ENCODE assay signal across 1 cellular context in the genomic region with DNA sequence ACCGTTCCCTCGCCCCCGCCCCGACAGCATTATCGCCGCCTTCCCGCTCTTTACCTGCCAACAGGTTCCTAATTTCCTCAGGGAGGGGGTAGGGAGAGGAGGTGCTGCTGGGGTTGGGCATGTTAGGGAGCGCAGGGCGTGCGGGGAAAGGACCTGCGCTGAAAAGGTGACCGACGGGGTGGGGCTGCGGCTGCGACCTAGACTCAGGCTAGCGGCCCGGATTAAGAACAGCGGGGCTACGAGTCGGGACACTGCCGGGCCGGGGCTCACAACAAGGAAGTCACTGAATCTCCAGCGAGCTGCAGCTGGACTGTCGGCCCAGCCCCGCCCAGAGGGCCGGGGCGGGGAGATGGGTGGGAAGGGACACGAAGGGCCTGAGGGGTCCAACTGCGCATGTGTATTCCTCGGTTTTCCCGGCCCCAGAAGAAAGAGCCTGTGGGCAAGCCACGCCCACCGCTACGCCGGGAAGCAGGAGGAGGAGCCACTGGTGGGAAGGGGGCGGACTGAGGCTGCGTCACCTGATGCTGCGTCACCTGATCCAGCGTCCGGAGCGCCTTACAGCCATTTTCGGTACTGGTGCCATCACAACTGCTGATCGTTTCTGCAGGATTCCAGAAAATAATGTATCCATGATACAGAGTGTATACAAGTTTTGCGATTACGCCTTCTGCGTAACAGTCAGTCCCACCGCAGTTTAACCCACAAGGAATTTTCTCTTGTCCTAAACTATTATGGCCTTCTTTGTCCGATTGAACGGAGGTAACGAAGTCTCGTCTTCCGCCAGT.
TF ChIP-seq lines count a peak whose summit lies in the region.

TSS of gene SKAP2 (minus strand) at position 282 of the 785 bp plus-strand sequence. CDS start at position 121, 161 bp downstream.

TF ChIP-seq in HepG2, 621 proteins besides CTCF, POLR2A, EP300 and RAD21 (continued from another document and continues in another):
- TF ChIP-seq, protein P1, sequence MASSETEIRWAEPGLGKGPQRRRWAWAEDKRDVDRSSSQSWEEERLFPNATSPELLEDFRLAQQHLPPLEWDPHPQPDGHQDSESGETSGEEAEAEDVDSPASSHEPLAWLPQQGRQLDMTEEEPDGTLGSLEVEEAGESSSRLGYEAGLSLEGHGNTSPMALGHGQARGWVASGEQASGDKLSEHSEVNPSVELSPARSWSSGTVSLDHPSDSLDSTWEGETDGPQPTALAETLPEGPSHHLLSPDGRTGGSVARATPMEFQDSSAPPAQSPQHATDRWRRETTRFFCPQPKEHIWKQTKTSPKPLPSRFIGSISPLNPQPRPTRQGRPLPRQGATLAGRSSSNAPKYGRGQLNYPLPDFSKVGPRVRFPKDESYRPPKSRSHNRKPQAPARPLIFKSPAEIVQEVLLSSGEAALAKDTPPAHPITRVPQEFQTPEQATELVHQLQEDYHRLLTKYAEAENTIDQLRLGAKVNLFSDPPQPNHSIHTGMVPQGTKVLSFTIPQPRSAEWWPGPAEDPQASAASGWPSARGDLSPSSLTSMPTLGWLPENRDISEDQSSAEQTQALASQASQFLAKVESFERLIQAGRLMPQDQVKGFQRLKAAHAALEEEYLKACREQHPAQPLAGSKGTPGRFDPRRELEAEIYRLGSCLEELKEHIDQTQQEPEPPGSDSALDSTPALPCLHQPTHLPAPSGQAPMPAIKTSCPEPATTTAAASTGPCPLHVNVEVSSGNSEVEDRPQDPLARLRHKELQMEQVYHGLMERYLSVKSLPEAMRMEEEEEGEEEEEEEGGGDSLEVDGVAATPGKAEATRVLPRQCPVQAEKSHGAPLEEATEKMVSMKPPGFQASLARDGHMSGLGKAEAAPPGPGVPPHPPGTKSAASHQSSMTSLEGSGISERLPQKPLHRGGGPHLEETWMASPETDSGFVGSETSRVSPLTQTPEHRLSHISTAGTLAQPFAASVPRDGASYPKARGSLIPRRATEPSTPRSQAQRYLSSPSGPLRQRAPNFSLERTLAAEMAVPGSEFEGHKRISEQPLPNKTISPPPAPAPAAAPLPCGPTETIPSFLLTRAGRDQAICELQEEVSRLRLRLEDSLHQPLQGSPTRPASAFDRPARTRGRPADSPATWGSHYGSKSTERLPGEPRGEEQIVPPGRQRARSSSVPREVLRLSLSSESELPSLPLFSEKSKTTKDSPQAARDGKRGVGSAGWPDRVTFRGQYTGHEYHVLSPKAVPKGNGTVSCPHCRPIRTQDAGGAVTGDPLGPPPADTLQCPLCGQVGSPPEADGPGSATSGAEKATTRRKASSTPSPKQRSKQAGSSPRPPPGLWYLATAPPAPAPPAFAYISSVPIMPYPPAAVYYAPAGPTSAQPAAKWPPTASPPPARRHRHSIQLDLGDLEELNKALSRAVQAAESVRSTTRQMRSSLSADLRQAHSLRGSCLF (CRISPR knock-in tag; IDR thresholded peaks at IDR 0.05; ENCODE audit: borderline replicate concordance) = no peak
- TF ChIP-seq, protein P2, sequence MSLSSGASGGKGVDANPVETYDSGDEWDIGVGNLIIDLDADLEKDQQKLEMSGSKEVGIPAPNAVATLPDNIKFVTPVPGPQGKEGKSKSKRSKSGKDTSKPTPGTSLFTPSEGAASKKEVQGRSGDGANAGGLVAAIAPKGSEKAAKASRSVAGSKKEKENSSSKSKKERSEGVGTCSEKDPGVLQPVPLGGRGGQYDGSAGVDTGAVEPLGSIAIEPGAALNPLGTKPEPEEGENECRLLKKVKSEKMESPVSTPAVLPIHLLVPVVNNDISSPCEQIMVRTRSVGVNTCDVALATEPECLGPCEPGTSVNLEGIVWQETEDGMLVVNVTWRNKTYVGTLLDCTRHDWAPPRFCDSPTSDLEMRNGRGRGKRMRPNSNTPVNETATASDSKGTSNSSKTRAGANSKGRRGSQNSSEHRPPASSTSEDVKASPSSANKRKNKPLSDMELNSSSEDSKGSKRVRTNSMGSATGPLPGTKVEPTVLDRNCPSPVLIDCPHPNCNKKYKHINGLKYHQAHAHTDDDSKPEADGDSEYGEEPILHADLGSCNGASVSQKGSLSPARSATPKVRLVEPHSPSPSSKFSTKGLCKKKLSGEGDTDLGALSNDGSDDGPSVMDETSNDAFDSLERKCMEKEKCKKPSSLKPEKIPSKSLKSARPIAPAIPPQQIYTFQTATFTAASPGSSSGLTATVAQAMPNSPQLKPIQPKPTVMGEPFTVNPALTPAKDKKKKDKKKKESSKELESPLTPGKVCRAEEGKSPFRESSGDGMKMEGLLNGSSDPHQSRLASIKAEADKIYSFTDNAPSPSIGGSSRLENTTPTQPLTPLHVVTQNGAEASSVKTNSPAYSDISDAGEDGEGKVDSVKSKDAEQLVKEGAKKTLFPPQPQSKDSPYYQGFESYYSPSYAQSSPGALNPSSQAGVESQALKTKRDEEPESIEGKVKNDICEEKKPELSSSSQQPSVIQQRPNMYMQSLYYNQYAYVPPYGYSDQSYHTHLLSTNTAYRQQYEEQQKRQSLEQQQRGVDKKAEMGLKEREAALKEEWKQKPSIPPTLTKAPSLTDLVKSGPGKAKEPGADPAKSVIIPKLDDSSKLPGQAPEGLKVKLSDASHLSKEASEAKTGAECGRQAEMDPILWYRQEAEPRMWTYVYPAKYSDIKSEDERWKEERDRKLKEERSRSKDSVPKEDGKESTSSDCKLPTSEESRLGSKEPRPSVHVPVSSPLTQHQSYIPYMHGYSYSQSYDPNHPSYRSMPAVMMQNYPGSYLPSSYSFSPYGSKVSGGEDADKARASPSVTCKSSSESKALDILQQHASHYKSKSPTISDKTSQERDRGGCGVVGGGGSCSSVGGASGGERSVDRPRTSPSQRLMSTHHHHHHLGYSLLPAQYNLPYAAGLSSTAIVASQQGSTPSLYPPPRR (CRISPR knock-in tag; IDR thresholded peaks at IDR 0.05; ENCODE audit: borderline replicate concordance) = 0 out of 2 replicates have a peak, but pooled peaks have one; percentile 43
- TF ChIP-seq ZNF768 (CRISPR knock-in tag; IDR thresholded peaks at IDR 0.05) (peak; percentile 25; the same call in 1 of the 2 replicates), E2F1 (CRISPR knock-in tag; IDR thresholded peaks at IDR 0.05) (peak; percentile 66), ZNF343 (CRISPR knock-in tag; IDR thresholded peaks at IDR 0.05) (peak; percentile 72; the same call in 1 of the 2 replicates), SIX1 (CRISPR knock-in tag; IDR thresholded peaks at IDR 0.05; ENCODE audit: borderline replicate concordance) (peak; percentile 25; the same call in 1 of the 2 replicates), HNRNPH1 (optimal IDR thresholded peaks at IDR 0.05; ENCODE audit: low read depth, low read length) (no peak), SRSF1 (optimal IDR thresholded peaks at IDR 0.05; ENCODE audit: low read depth, low read length) (peak; percentile 73), HOXA3 (CRISPR knock-in tag; IDR thresholded peaks at IDR 0.05) (peak; percentile 94), ZNF644 (CRISPR knock-in tag; IDR thresholded peaks at IDR 0.05; ENCODE audit: low read depth) (peak; percentile 34; the same call in 1 of the 2 replicates), JUNB (CRISPR knock-in tag; IDR thresholded peaks at IDR 0.05; ENCODE audit: borderline replicate concordance) (no peak), KDM3A (CRISPR knock-in tag; IDR thresholded peaks at IDR 0.05; ENCODE audit: low read depth) (no peak), ZNF274 (CRISPR knock-in tag; IDR thresholded peaks at IDR 0.05) (peak; percentile 33; the same call in 1 of the 2 replicates), ZNF382 (CRISPR knock-in tag; IDR thresholded peaks at IDR 0.05; ENCODE audit: borderline replicate concordance) (no peak), NFRKB (IDR thresholded peaks at IDR 0.05) (no peak), ZNF710 (CRISPR knock-in tag; IDR thresholded peaks at IDR 0.05; ENCODE audit: borderline replicate concordance) (no peak; the same call in 1 of the 2 replicates), NKX3-1 (CRISPR knock-in tag; IDR thresholded peaks at IDR 0.05) (peak; percentile 30), TFAP4 (IDR thresholded peaks at IDR 0.05; ENCODE audit: borderline replicate concordance, low read depth) (peak; percentile 86; the same call in 1 of the 2 replicates), ZIK1 (CRISPR knock-in tag; IDR thresholded peaks at IDR 0.05; ENCODE audit: borderline replicate concordance, low read depth) (no peak), THAP11 (CRISPR knock-in tag; IDR thresholded peaks at IDR 0.05) (peak; percentile 64; the same call in 1 of the 2 replicates), ZNF20 (CRISPR knock-in tag; IDR thresholded peaks at IDR 0.05) (no peak), ZZZ3 (CRISPR knock-in tag; IDR thresholded peaks at IDR 0.05; ENCODE audit: borderline replicate concordance) (peak; percentile 84; the same call in 1 of the 2 replicates), CHD4 (IDR thresholded peaks at IDR 0.05; ENCODE audit: borderline replicate concordance, low read length) (no peak), ZMYM4 (CRISPR knock-in tag; IDR thresholded peaks at IDR 0.05) (peak; percentile 95), XRCC5 (optimal IDR thresholded peaks at IDR 0.05; ENCODE audit: low read length) (peak; percentile 55), ZNF816 (CRISPR knock-in tag; IDR thresholded peaks at IDR 0.05; ENCODE audit: borderline replicate concordance) (no peak)
- TF ChIP-seq, protein P3, sequence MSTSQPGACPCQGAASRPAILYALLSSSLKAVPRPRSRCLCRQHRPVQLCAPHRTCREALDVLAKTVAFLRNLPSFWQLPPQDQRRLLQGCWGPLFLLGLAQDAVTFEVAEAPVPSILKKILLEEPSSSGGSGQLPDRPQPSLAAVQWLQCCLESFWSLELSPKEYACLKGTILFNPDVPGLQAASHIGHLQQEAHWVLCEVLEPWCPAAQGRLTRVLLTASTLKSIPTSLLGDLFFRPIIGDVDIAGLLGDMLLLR (CRISPR knock-in tag; IDR thresholded peaks at IDR 0.05) = 0 out of 2 replicates have a peak, but pooled peaks have one; percentile 54
- TF ChIP-seq, protein P4, sequence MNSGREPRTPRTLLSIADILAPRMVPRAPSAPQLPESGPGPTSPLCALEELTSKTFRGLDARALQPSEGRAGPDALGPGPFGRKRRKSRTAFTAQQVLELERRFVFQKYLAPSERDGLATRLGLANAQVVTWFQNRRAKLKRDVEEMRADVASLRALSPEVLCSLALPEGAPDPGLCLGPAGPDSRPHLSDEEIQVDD (CRISPR knock-in tag; IDR thresholded peaks at IDR 0.05; ENCODE audit: borderline replicate concordance) = no peak
- TF ChIP-seq, protein P5, sequence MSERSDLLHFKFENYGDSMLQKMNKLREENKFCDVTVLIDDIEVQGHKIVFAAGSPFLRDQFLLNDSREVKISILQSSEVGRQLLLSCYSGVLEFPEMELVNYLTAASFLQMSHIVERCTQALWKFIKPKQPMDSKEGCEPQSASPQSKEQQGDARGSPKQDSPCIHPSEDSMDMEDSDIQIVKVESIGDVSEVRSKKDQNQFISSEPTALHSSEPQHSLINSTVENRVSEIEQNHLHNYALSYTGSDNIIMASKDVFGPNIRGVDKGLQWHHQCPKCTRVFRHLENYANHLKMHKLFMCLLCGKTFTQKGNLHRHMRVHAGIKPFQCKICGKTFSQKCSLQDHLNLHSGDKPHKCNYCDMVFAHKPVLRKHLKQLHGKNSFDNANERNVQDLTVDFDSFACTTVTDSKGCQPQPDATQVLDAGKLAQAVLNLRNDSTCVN (CRISPR knock-in tag; IDR thresholded peaks at IDR 0.05; ENCODE audit: borderline replicate concordance) = peak; percentile 82; the same call in 1 of the 2 replicates
- TF ChIP-seq, protein P6, sequence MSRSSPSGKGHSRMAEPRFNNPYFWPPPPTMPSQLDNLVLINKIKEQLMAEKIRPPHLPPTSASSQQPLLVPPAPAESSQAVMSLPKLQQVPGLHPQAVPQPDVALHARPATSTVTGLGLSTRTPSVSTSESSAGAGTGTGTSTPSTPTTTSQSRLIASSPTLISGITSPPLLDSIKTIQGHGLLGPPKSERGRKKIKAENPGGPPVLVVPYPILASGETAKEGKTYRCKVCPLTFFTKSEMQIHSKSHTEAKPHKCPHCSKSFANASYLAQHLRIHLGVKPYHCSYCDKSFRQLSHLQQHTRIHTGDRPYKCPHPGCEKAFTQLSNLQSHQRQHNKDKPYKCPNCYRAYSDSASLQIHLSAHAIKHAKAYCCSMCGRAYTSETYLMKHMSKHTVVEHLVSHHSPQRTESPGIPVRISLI (CRISPR knock-in tag; IDR thresholded peaks at IDR 0.05; ENCODE audit: borderline replicate concordance) = no peak
